1 cellular context compared by ENCODE assay signal in the genomic region with DNA sequence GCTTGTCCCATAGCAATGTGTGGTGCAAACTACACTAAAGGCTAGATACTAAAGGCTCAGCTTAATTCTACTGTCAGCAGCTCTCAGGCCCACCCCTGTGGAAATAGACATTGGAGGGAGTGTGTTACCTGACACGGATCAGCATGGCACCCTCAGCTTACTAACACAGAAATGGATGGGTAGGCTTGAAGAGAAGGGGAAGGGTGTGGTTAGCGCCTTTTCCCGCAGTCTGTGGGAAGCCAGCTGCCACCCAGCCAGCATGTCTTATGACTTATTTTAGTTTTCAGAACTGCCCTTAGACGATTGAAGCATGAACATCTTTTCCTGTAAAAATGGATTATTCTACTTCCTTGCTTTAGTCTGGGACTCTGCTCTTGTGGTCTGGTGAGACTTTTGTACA.
TF ChIP-seq lines count a peak whose summit lies in the region.

No MANE protein-coding gene starts in this region.

TF ChIP-seq in SK-N-SH, 30 proteins besides CTCF, POLR2A, EP300 and RAD21 (continued from another document):
- TF ChIP-seq, protein P1, sequence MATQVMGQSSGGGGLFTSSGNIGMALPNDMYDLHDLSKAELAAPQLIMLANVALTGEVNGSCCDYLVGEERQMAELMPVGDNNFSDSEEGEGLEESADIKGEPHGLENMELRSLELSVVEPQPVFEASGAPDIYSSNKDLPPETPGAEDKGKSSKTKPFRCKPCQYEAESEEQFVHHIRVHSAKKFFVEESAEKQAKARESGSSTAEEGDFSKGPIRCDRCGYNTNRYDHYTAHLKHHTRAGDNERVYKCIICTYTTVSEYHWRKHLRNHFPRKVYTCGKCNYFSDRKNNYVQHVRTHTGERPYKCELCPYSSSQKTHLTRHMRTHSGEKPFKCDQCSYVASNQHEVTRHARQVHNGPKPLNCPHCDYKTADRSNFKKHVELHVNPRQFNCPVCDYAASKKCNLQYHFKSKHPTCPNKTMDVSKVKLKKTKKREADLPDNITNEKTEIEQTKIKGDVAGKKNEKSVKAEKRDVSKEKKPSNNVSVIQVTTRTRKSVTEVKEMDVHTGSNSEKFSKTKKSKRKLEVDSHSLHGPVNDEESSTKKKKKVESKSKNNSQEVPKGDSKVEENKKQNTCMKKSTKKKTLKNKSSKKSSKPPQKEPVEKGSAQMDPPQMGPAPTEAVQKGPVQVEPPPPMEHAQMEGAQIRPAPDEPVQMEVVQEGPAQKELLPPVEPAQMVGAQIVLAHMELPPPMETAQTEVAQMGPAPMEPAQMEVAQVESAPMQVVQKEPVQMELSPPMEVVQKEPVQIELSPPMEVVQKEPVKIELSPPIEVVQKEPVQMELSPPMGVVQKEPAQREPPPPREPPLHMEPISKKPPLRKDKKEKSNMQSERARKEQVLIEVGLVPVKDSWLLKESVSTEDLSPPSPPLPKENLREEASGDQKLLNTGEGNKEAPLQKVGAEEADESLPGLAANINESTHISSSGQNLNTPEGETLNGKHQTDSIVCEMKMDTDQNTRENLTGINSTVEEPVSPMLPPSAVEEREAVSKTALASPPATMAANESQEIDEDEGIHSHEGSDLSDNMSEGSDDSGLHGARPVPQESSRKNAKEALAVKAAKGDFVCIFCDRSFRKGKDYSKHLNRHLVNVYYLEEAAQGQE (IDR thresholded peaks at IDR 0.05; ENCODE audit: low read depth, low read length), result no peak
- TF ChIP-seq POLR2AphosphoS5 (IDR thresholded peaks at IDR 0.05; ENCODE audit: low read depth, low read length) (no peak), TAF1 (IDR thresholded peaks at IDR 0.05; ENCODE audit: borderline replicate concordance, low read depth, low read length) (no peak), RFX5 (IDR thresholded peaks at IDR 0.05; ENCODE audit: low read length) (no peak), CHD2 (IDR thresholded peaks at IDR 0.05; ENCODE audit: low read length, partially characterized antibody) (no peak), NFIC (IDR thresholded peaks at IDR 0.05; ENCODE audit: borderline replicate concordance) (no peak)
- TF ChIP-seq, protein P2, sequence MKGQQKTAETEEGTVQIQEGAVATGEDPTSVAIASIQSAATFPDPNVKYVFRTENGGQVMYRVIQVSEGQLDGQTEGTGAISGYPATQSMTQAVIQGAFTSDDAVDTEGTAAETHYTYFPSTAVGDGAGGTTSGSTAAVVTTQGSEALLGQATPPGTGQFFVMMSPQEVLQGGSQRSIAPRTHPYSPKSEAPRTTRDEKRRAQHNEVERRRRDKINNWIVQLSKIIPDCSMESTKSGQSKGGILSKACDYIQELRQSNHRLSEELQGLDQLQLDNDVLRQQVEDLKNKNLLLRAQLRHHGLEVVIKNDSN (IDR thresholded peaks at IDR 0.05; ENCODE audit: borderline replicate concordance, low read depth), result no peak
